Comparison of ENCODE assay signal across 1 cellular context in genomic region chr2:39696838-39697237, GRCh38.
TF ChIP-seq lines count a peak whose summit lies in the region.

No MANE protein-coding gene starts in this region.

TF ChIP-seq in HCT116, 20 proteins besides CTCF, POLR2A, EP300 and RAD21 (continued from another document):
- TF ChIP-seq, protein P1, sequence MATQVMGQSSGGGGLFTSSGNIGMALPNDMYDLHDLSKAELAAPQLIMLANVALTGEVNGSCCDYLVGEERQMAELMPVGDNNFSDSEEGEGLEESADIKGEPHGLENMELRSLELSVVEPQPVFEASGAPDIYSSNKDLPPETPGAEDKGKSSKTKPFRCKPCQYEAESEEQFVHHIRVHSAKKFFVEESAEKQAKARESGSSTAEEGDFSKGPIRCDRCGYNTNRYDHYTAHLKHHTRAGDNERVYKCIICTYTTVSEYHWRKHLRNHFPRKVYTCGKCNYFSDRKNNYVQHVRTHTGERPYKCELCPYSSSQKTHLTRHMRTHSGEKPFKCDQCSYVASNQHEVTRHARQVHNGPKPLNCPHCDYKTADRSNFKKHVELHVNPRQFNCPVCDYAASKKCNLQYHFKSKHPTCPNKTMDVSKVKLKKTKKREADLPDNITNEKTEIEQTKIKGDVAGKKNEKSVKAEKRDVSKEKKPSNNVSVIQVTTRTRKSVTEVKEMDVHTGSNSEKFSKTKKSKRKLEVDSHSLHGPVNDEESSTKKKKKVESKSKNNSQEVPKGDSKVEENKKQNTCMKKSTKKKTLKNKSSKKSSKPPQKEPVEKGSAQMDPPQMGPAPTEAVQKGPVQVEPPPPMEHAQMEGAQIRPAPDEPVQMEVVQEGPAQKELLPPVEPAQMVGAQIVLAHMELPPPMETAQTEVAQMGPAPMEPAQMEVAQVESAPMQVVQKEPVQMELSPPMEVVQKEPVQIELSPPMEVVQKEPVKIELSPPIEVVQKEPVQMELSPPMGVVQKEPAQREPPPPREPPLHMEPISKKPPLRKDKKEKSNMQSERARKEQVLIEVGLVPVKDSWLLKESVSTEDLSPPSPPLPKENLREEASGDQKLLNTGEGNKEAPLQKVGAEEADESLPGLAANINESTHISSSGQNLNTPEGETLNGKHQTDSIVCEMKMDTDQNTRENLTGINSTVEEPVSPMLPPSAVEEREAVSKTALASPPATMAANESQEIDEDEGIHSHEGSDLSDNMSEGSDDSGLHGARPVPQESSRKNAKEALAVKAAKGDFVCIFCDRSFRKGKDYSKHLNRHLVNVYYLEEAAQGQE (IDR thresholded peaks at IDR 0.05; ENCODE audit: low read depth) = no peak
- no peak for TF ChIP-seq CBX3 (IDR thresholded peaks at IDR 0.05; ENCODE audit: low read depth)
- TF ChIP-seq TCF7L2 (IDR thresholded peaks at IDR 0.05; ENCODE audit: borderline replicate concordance, extremely low read depth, insufficient read depth, insufficient read length) = no peak
- TF ChIP-seq SRF (IDR thresholded peaks at IDR 0.05; ENCODE audit: low read depth) = no peak
- no peak for TF ChIP-seq MAX (IDR thresholded peaks at IDR 0.05)
